Comparison of ENCODE assay signal across 1 cellular context in genomic region chr2:11698009-11698922, GRCh38.
TF ChIP-seq lines count a peak whose summit lies in the region.

No MANE protein-coding gene starts in this region.

TF ChIP-seq in HepG2, 621 proteins besides CTCF, POLR2A, EP300 and RAD21 (continued from another document and continues in another):
- TF ChIP-seq, protein P1, sequence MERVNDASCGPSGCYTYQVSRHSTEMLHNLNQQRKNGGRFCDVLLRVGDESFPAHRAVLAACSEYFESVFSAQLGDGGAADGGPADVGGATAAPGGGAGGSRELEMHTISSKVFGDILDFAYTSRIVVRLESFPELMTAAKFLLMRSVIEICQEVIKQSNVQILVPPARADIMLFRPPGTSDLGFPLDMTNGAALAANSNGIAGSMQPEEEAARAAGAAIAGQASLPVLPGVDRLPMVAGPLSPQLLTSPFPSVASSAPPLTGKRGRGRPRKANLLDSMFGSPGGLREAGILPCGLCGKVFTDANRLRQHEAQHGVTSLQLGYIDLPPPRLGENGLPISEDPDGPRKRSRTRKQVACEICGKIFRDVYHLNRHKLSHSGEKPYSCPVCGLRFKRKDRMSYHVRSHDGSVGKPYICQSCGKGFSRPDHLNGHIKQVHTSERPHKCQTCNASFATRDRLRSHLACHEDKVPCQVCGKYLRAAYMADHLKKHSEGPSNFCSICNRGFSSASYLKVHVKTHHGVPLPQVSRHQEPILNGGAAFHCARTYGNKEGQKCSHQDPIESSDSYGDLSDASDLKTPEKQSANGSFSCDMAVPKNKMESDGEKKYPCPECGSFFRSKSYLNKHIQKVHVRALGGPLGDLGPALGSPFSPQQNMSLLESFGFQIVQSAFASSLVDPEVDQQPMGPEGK (CRISPR knock-in tag; IDR thresholded peaks at IDR 0.05) = peak; percentile 12; the same call in 1 of the 2 replicates
- TF ChIP-seq DDIT3 (CRISPR knock-in tag; IDR thresholded peaks at IDR 0.05) (no peak), MIXL1 (CRISPR knock-in tag; IDR thresholded peaks at IDR 0.05) (no peak), NFKB2 (CRISPR knock-in tag; IDR thresholded peaks at IDR 0.05; ENCODE audit: borderline replicate concordance) (no peak; the same call in 1 of the 2 replicates), ZFP37 (CRISPR knock-in tag; IDR thresholded peaks at IDR 0.05; ENCODE audit: borderline replicate concordance) (0 out of 2 replicates have a peak, but pooled peaks have one; percentile 43), ZMYM2 (CRISPR knock-in tag; IDR thresholded peaks at IDR 0.05) (no peak), PHB2 (IDR thresholded peaks at IDR 0.05; ENCODE audit: partially characterized antibody) (no peak), ZNF879 (CRISPR knock-in tag; IDR thresholded peaks at IDR 0.05) (0 out of 2 replicates have a peak, but pooled peaks have one; percentile 40), ZNF407 (CRISPR knock-in tag; IDR thresholded peaks at IDR 0.05; ENCODE audit: not compliant biosample characterization) (no peak), ZNF142 (CRISPR knock-in tag; IDR thresholded peaks at IDR 0.05) (peak; percentile 38; the same call in 1 of the 2 replicates), NFYB (CRISPR knock-in tag; IDR thresholded peaks at IDR 0.05) (no peak), HNRNPL (IDR thresholded peaks at IDR 0.05; ENCODE audit: low read depth, low read length) (no peak), BORCS8-MEF2B (CRISPR knock-in tag; IDR thresholded peaks at IDR 0.05) (peak; percentile 64; the same call in 1 of the 2 replicates), ZNF850 (CRISPR knock-in tag; conservative IDR thresholded peaks at IDR 0.05) (no peak), ZBTB21 (CRISPR knock-in tag; IDR thresholded peaks at IDR 0.05) (0 out of 2 replicates have a peak, but pooled peaks have one; percentile 9), ZNF124 (CRISPR knock-in tag; IDR thresholded peaks at IDR 0.05) (peak; percentile 73; the same call in 1 of the 2 replicates), POLR2AphosphoS5 (IDR thresholded peaks at IDR 0.05; ENCODE audit: low read depth, low read length) (no peak), MXD1 (CRISPR knock-in tag; IDR thresholded peaks at IDR 0.05) (peak; percentile 42; the same call in 1 of the 2 replicates), GATA4 (IDR thresholded peaks at IDR 0.05; ENCODE audit: borderline replicate concordance, low read depth) (no peak), RBM22 (optimal IDR thresholded peaks at IDR 0.05; ENCODE audit: low read length) (no peak), ZNF768 (CRISPR knock-in tag; IDR thresholded peaks at IDR 0.05) (no peak), JUNB (CRISPR knock-in tag; IDR thresholded peaks at IDR 0.05; ENCODE audit: borderline replicate concordance) (no peak), TP53 (CRISPR knock-in tag; conservative IDR thresholded peaks at IDR 0.05) (0 out of 2 replicates have a peak, but pooled peaks have one; percentile 51), DMAP1 (CRISPR knock-in tag; IDR thresholded peaks at IDR 0.05) (peak; percentile 90), JARID2 (CRISPR knock-in tag; IDR thresholded peaks at IDR 0.05; ENCODE audit: insufficient replicate concordance) (no peak), ZFP41 (CRISPR knock-in tag; IDR thresholded peaks at IDR 0.05; ENCODE audit: borderline replicate concordance) (no peak), STAT5B (CRISPR knock-in tag; IDR thresholded peaks at IDR 0.05) (no peak), RFXANK (CRISPR knock-in tag; IDR thresholded peaks at IDR 0.05) (no peak), ZNF441 (CRISPR knock-in tag; IDR thresholded peaks at IDR 0.05; ENCODE audit: borderline replicate concordance) (no peak), ETV5 (CRISPR knock-in tag; IDR thresholded peaks at IDR 0.05; ENCODE audit: borderline replicate concordance) (peak; percentile 21; the same call in 1 of the 2 replicates), GABPA (IDR thresholded peaks at IDR 0.05; ENCODE audit: low read depth, low read length) (no peak), GABPA (CRISPR knock-in tag; IDR thresholded peaks at IDR 0.05; ENCODE audit: low read depth) (peak; percentile 46; the same call in 1 of the 2 replicates), CREB1 (IDR thresholded peaks at IDR 0.05) (0 out of 2 replicates have a peak, but pooled peaks have one; percentile 2), CREB1 (CRISPR knock-in tag; IDR thresholded peaks at IDR 0.05) (no peak), HBP1 (CRISPR knock-in tag; IDR thresholded peaks at IDR 0.05; ENCODE audit: low read depth) (no peak), EHMT2 (IDR thresholded peaks at IDR 0.05; ENCODE audit: borderline replicate concordance, low read depth, low read length) (0 out of 2 replicates have a peak, but pooled peaks have one; percentile 9), MLLT10 (CRISPR knock-in tag; IDR thresholded peaks at IDR 0.05) (no peak)
- TF ChIP-seq, protein P2, sequence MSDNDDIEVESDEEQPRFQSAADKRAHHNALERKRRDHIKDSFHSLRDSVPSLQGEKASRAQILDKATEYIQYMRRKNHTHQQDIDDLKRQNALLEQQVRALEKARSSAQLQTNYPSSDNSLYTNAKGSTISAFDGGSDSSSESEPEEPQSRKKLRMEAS (IDR thresholded peaks at IDR 0.05) = peak; percentile 94
- TF ChIP-seq, protein P3, sequence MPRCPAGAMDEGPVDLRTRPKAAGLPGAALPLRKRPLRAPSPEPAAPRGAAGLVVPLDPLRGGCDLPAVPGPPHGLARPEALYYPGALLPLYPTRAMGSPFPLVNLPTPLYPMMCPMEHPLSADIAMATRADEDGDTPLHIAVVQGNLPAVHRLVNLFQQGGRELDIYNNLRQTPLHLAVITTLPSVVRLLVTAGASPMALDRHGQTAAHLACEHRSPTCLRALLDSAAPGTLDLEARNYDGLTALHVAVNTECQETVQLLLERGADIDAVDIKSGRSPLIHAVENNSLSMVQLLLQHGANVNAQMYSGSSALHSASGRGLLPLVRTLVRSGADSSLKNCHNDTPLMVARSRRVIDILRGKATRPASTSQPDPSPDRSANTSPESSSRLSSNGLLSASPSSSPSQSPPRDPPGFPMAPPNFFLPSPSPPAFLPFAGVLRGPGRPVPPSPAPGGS (CRISPR knock-in tag; IDR thresholded peaks at IDR 0.05) = no peak
- TF ChIP-seq, protein P4, sequence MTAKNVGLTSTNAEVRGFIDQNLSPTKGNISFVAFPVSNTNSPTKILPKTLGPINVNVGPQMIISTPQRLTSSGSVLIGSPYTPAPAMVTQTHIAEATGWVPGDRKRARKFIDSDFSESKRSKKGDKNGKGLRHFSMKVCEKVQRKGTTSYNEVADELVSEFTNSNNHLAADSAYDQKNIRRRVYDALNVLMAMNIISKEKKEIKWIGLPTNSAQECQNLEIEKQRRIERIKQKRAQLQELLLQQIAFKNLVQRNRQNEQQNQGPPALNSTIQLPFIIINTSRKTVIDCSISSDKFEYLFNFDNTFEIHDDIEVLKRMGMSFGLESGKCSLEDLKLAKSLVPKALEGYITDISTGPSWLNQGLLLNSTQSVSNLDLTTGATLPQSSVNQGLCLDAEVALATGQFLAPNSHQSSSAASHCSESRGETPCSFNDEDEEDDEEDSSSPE (CRISPR knock-in tag; IDR thresholded peaks at IDR 0.05) = 0 out of 2 replicates have a peak, but pooled peaks have one; percentile 14
